In genomic region chr17:77443743-77444260, GRCh38 we compare ENCODE assay signal across 12 cellular contexts.
DNase-seq lines count a peak whose midpoint lies in the region; ATAC-seq and TF ChIP-seq lines count a peak whose summit lies in the region.
"Had no signal": no experiment of that assay in that cellular context is flagged by ENCODE, and none has a peak within 500 bp of the region (broad histone marks: within the 10 kb centered on the region; RNA-seq: fewer than 3 reads in every experiment).

No MANE protein-coding gene starts in this region.

- H3K4me2 ChIP-seq in Loucy (ENCODE audit: low read depth, low read length, poor library complexity, severe bottlenecking), result peak overlapping the region; percentile 93

- TF ChIP-seq POLR2A in prostate gland (IDR thresholded peaks at IDR 0.05), result no peak

- H3K4me1 ChIP-seq in CD8-positive, alpha-beta T cell (ENCODE audit: insufficient read depth, low read length), result peaks cover 92% of the 10 kb centered on the region
- peaks cover 80% of the 10 kb centered on the region for H3K4me1 ChIP-seq in Loucy (ENCODE audit: insufficient read depth, low read length, poor library complexity, severe bottlenecking)
- peaks cover 90% of the 10 kb centered on the region for H3K4me1 ChIP-seq in effector memory CD4-positive, alpha-beta T cell (ENCODE audit: control insufficient read depth, insufficient read depth, low read length, poor library complexity, severe bottlenecking)
- H3K4me1 ChIP-seq in prostate gland (replicated peaks), result peaks cover 29% of the 10 kb centered on the region

- DNase-seq in CD8-positive, alpha-beta T cell, result no peak
- no peak for DNase-seq in effector memory CD4-positive, alpha-beta T cell
- DNase-seq in prostate gland (ENCODE audit: low spot score) (no peak), DMS79 (lab: John Stamatoyannopoulos, UW) (no peak), midbrain (lab: John Stamatoyannopoulos, UW) (no peak), activated gamma-delta T cell (lab: John Stamatoyannopoulos, UW) (no peak)
- DNase-seq: cortex of kidney, hippocampal formation, NCI-H2029 treated with DMSO at 0.1 percent for 48 hours, nucleus accumbens had no signal

- ATAC-seq in CD8-positive, alpha-beta T cell, result no peak
- ATAC-seq in GM18909 (IDR thresholded peaks at IDR 0.05; ENCODE audit: poor library complexity, unreplicated experiment), result no peak

- H4K20me1 ChIP-seq in Loucy (ENCODE audit: insufficient read depth, low read length, poor library complexity, severe bottlenecking), result no peaks in the 10 kb centered on the region

- WGBS in prostate gland, result 91% methylated on average over 8 of the region's 8 CpGs

- H3K79me2 ChIP-seq in Loucy (ENCODE audit: insufficient read depth, low read length), result peaks cover 67% of the 10 kb centered on the region

- H2AFZ ChIP-seq in Loucy (ENCODE audit: low read length), result no peak overlapping the region

- no peaks in the 10 kb centered on the region for H3K9me3 Mint-ChIP-seq in CD8-positive, alpha-beta T cell

- intact Hi-C loops in CD8-positive, alpha-beta T cell (cut with DNase I, micrococcal nuclease), result loop anchor here in 1 of 2 experiments (10.0 kb wide), 1 partner anchor 709 kb away; the partner anchor contains the start of genes MFSD11 and SRSF2
- intact Hi-C loops in prostate gland (cut with DNase I), result no loop called here

- H3K36me3 Mint-ChIP-seq in CD8-positive, alpha-beta T cell, result peaks cover 9% of the 10 kb centered on the region

- TF ChIP-seq CTCF in CD8-positive, alpha-beta T cell (IDR thresholded peaks at IDR 0.05), result no peak
- TF ChIP-seq CTCF in Loucy (conservative IDR thresholded peaks at IDR 0.05; ENCODE audit: low read length) (no peak), prostate gland (IDR thresholded peaks at IDR 0.05) (no peak)

- POLR2A ChIA-PET in CD8-positive, alpha-beta T cell (lab: Charles Lee), result interaction anchor here (0.6 to 17.2 kb wide), 13 partner anchors 8 to 684 kb away, joined by 3 to 242 read pairs (median 11); no protein-coding TSS in a partner anchor

- H3K27ac Mint-ChIP-seq in CD8-positive, alpha-beta T cell, result peak overlapping the region; percentile 97

- no peak overlapping the region for H3K4me3 ChIP-seq in CD8-positive, alpha-beta T cell (ENCODE audit: low read depth, low read length)
- no peak overlapping the region for H3K4me3 ChIP-seq in Loucy (ENCODE audit: low read length, poor library complexity, severe bottlenecking)
- H3K4me3 ChIP-seq in effector memory CD4-positive, alpha-beta T cell (ENCODE audit: insufficient read depth, low read depth, low read length, poor library complexity, severe bottlenecking), result no peak overlapping the region
- no peak overlapping the region for H3K4me3 ChIP-seq in prostate gland

- CTCF ChIA-PET in CD8-positive, alpha-beta T cell (lab: Charles Lee), result interaction anchor here (0.6 to 3.0 kb wide), 7 partner anchors 10 to 112 kb away, joined by 3 to 26 read pairs (median 4); no protein-coding TSS in a partner anchor

- no peaks in the 10 kb centered on the region for H3K9me2 ChIP-seq in Loucy (replicated peaks; ENCODE audit: low read depth, low read length)

- no peaks in the 10 kb centered on the region for H3K27me3 Mint-ChIP-seq in CD8-positive, alpha-beta T cell (ENCODE audit: low read depth)

- H3K4me3 Mint-ChIP-seq in CD8-positive, alpha-beta T cell, result peak overlapping the region; percentile 82

- no peaks in the 10 kb centered on the region for H3K36me3 ChIP-seq in CD8-positive, alpha-beta T cell (ENCODE audit: insufficient read depth, low read length)
- H3K36me3 ChIP-seq in Loucy (ENCODE audit: insufficient read depth, low read length) (no peaks in the 10 kb centered on the region; the same call in 1 of the 2 replicates), prostate gland (no peaks in the 10 kb centered on the region)
- peaks cover 5% of the 10 kb centered on the region for H3K36me3 ChIP-seq in effector memory CD4-positive, alpha-beta T cell (ENCODE audit: control insufficient read depth, insufficient read depth, low read length)

- peaks cover 89% of the 10 kb centered on the region for H3K4me1 Mint-ChIP-seq in CD8-positive, alpha-beta T cell (ENCODE audit: low read depth)

- peak overlapping the region; percentile 64 for H3K9ac ChIP-seq in Loucy (ENCODE audit: low read depth, low read length, poor library complexity, severe bottlenecking)

- H3K27me3 ChIP-seq in CD8-positive, alpha-beta T cell (ENCODE audit: insufficient read depth, low read length), result no peaks in the 10 kb centered on the region
- H3K27me3 ChIP-seq in Loucy (ENCODE audit: insufficient read depth, low read length, poor library complexity, severe bottlenecking), result no peaks in the 10 kb centered on the region
- no peaks in the 10 kb centered on the region for H3K27me3 ChIP-seq in effector memory CD4-positive, alpha-beta T cell (replicated peaks; ENCODE audit: control insufficient read depth, insufficient read depth, low read length, poor library complexity, severe bottlenecking)
- H3K27me3 ChIP-seq in prostate gland (replicated peaks; ENCODE audit: insufficient read depth), result no peaks in the 10 kb centered on the region

- peak overlapping the region; percentile 72 for H3K27ac ChIP-seq in CD8-positive, alpha-beta T cell (ENCODE audit: low read depth, low read length)
- peak overlapping the region; percentile 95 for H3K27ac ChIP-seq in effector memory CD4-positive, alpha-beta T cell (ENCODE audit: insufficient read depth, low read length, poor library complexity, severe bottlenecking)
- peak overlapping the region; percentile 3 to 17 for H3K27ac ChIP-seq in prostate gland

- H3F3A ChIP-seq in Loucy (ENCODE audit: low read depth), result peaks cover 34% of the 10 kb centered on the region

- no peaks in the 10 kb centered on the region for H3K9me3 ChIP-seq in CD8-positive, alpha-beta T cell (ENCODE audit: low read length)
- H3K9me3 ChIP-seq in Loucy (ENCODE audit: insufficient read depth, low read depth, low read length), result no peaks in the 10 kb centered on the region
- no peaks in the 10 kb centered on the region for H3K9me3 ChIP-seq in effector memory CD4-positive, alpha-beta T cell (ENCODE audit: control insufficient read depth, low read length)
- H3K9me3 ChIP-seq in prostate gland, result no peaks in the 10 kb centered on the region

Comparison
In these comparisons a context has a peak if more than half of its experiments do, and no peak if none do; other contexts are left out.
1. H3K27ac ChIP-seq: peak in every context shown above with its lines; median percentile 95 in effector memory CD4-positive, alpha-beta T cell; 72 in CD8-positive, alpha-beta T cell; 10 in prostate gland.